ENCODE assay signal across 1 cellular context in genomic region chrX:1205681-1206611, GRCh38.
A peak's percentile ranks its signal among the peaks of the same experiment; 100 is the strongest.
TF ChIP-seq lines count a peak whose summit lies in the region.

No MANE protein-coding gene starts in this region.

TF ChIP-seq in GM12878, 131 proteins besides CTCF, POLR2A, EP300 and RAD21 (continued from another document and continues in another):
- no peak for TF ChIP-seq MXI1 (IDR thresholded peaks at IDR 0.05; ENCODE audit: low read depth, low read length)
- no peak for TF ChIP-seq BRCA1 (IDR thresholded peaks at IDR 0.05; ENCODE audit: low read depth, low read length)
- no peak for TF ChIP-seq MYB (IDR thresholded peaks at IDR 0.05; ENCODE audit: borderline replicate concordance, low read depth, low read length)
- no peak for TF ChIP-seq NFXL1 (IDR thresholded peaks at IDR 0.05; ENCODE audit: borderline replicate concordance)
- TF ChIP-seq BCLAF1 (IDR thresholded peaks at IDR 0.05): no peak
- TF ChIP-seq KLF5 (IDR thresholded peaks at IDR 0.05; ENCODE audit: partially characterized antibody): no peak
- no peak for TF ChIP-seq ZBTB11 (CRISPR knock-in tag; IDR thresholded peaks at IDR 0.05)
- TF ChIP-seq PML (IDR thresholded peaks at IDR 0.05; ENCODE audit: low read length): peak; percentile 73
- TF ChIP-seq SP1 (IDR thresholded peaks at IDR 0.05; ENCODE audit: low read depth, low read length): no peak
- TF ChIP-seq ESRRA (IDR thresholded peaks at IDR 0.05; ENCODE audit: low read length): no peak
- TF ChIP-seq USF2 (IDR thresholded peaks at IDR 0.05; ENCODE audit: borderline replicate concordance, low read depth, low read length): no peak
- TF ChIP-seq CREM (IDR thresholded peaks at IDR 0.05; ENCODE audit: low read depth): no peak; the same call in 1 of the 2 replicates
- no peak for TF ChIP-seq ZBTB4 (CRISPR knock-in tag; IDR thresholded peaks at IDR 0.05)
- no peak for TF ChIP-seq CEBPB (IDR thresholded peaks at IDR 0.05; ENCODE audit: borderline replicate concordance in 1 of 2, low read depth in 2 of 2, low read length in 2 of 2)
- TF ChIP-seq ASH2L (IDR thresholded peaks at IDR 0.05; ENCODE audit: borderline replicate concordance, low read depth): no peak
- no peak for TF ChIP-seq ZNF622 (IDR thresholded peaks at IDR 0.05)
- no peak; the same call in 1 of the 2 replicates for TF ChIP-seq CBFB (IDR thresholded peaks at IDR 0.05; ENCODE audit: low read depth)
- TF ChIP-seq ZNF274 (IDR thresholded peaks at IDR 0.05; ENCODE audit: insufficient read depth, insufficient read length): no peak
- TF ChIP-seq SMC3 (IDR thresholded peaks at IDR 0.05; ENCODE audit: borderline replicate concordance, low read length): no peak; the same call in 1 of the 2 replicates
- no peak for TF ChIP-seq PAX8 (IDR thresholded peaks at IDR 0.05)
- no peak for TF ChIP-seq KAT2A (conservative IDR thresholded peaks at IDR 0.05; ENCODE audit: control insufficient read depth, low read depth, low read length)
- no peak for TF ChIP-seq POLR2AphosphoS5 (IDR thresholded peaks at IDR 0.05; ENCODE audit: low read length)
- TF ChIP-seq CBX3 (IDR thresholded peaks at IDR 0.05; ENCODE audit: borderline replicate concordance, low read depth): no peak
- TF ChIP-seq YY1 (IDR thresholded peaks at IDR 0.05; ENCODE audit: low read depth, low read length): peak; percentile 93
- TF ChIP-seq SMAD1 (IDR thresholded peaks at IDR 0.05; ENCODE audit: low read depth, partially characterized antibody): no peak
- TF ChIP-seq ZNF24 (IDR thresholded peaks at IDR 0.05): no peak
- TF ChIP-seq EED (IDR thresholded peaks at IDR 0.05; ENCODE audit: low read depth): no peak
- no peak for TF ChIP-seq MTA3 (IDR thresholded peaks at IDR 0.05; ENCODE audit: borderline replicate concordance, low read length)
- TF ChIP-seq RUNX3 (IDR thresholded peaks at IDR 0.05; ENCODE audit: low read length): peak; percentile 71
- TF ChIP-seq HCFC1 (IDR thresholded peaks at IDR 0.05; ENCODE audit: low read length): no peak
- TF ChIP-seq RCOR1 (conservative IDR thresholded peaks at IDR 0.05; ENCODE audit: low read depth, low read length): no peak
- TF ChIP-seq NFIC (IDR thresholded peaks at IDR 0.05; ENCODE audit: low read depth, low read length): no peak
- TF ChIP-seq SIN3A (IDR thresholded peaks at IDR 0.05; ENCODE audit: low read depth, low read length): no peak
- no peak for TF ChIP-seq JUNB (IDR thresholded peaks at IDR 0.05)
- TF ChIP-seq IRF4 (IDR thresholded peaks at IDR 0.05; ENCODE audit: low read depth, low read length): peak; percentile 21; the same call in 1 of the 2 replicates
- no peak for TF ChIP-seq PRDM15 (CRISPR knock-in tag; IDR thresholded peaks at IDR 0.05)
- no peak for TF ChIP-seq NFYA (IDR thresholded peaks at IDR 0.05; ENCODE audit: borderline replicate concordance, low read depth, low read length)
- TF ChIP-seq SMAD5 (IDR thresholded peaks at IDR 0.05; ENCODE audit: low read depth): no peak
- no peak for TF ChIP-seq GABPA (IDR thresholded peaks at IDR 0.05; ENCODE audit: low read depth)
- no peak for TF ChIP-seq TCF7 (IDR thresholded peaks at IDR 0.05; ENCODE audit: borderline replicate concordance)
- TF ChIP-seq BCL11A (IDR thresholded peaks at IDR 0.05; ENCODE audit: low read depth, low read length): no peak
- 0 out of 2 replicates have a peak, but pooled peaks have one; percentile 23 for TF ChIP-seq ZBED1 (IDR thresholded peaks at IDR 0.05; ENCODE audit: borderline replicate concordance)
- peak; percentile 68 for TF ChIP-seq SKIL (IDR thresholded peaks at IDR 0.05; ENCODE audit: low read depth, poor library complexity, severe bottlenecking)
- TF ChIP-seq HDAC2 (IDR thresholded peaks at IDR 0.05): no peak
- TF ChIP-seq TBL1XR1 (IDR thresholded peaks at IDR 0.05; ENCODE audit: low read depth, low read length): 0 out of 2 replicates have a peak, but pooled peaks have one; percentile 36
- no peak for TF ChIP-seq IRF3 (IDR thresholded peaks at IDR 0.05)
- TF ChIP-seq RBBP5 (conservative IDR thresholded peaks at IDR 0.05): no peak
- peak; percentile 59 for TF ChIP-seq IKZF1 (conservative IDR thresholded peaks at IDR 0.05)
- no peak for TF ChIP-seq RAD51 (IDR thresholded peaks at IDR 0.05)
- no peak for TF ChIP-seq ETV6 (conservative IDR thresholded peaks at IDR 0.05 in 1 of 2, IDR thresholded peaks at IDR 0.05 in 1 of 2; ENCODE audit: borderline replicate concordance in 1 of 2, low read depth in 1 of 2)
